20 cellular contexts compared by ENCODE assay signal in genomic region chr11:10407749-10408472, GRCh38. TPM values are rescaled to one million over a fixed set of nuclear protein-coding genes. Genes with fewer than 3 reads are reported as not detected.
DNase-seq lines count a peak whose midpoint lies in the region; ATAC-seq and TF ChIP-seq lines count a peak whose summit lies in the region.
"Had no signal": no experiment of that assay in that cellular context is flagged by ENCODE, and none has a peak within 500 bp of the region (broad histone marks: within the 10 kb centered on the region; RNA-seq: fewer than 3 reads in every experiment).

No MANE protein-coding gene starts in this region.

- no peaks in the 10 kb centered on the region for H3K27me3 ChIP-seq in breast epithelium
- no peaks in the 10 kb centered on the region for H3K27me3 ChIP-seq in adrenal gland
- no peaks in the 10 kb centered on the region for H3K27me3 ChIP-seq in left ventricle myocardium inferior (ENCODE audit: low read depth)
- H3K27me3 ChIP-seq: BLaER1 had no signal

- intact Hi-C loops in MCF 10A (cut with micrococcal nuclease), result loop anchor here (2.0 to 5.0 kb wide), 2 partner anchors 44 to 107 kb away; no protein-coding TSS in a partner anchor
- intact Hi-C loops in breast epithelium (cut with DNase I; ENCODE audit: low total_unique reads), result no loop called here
- intact Hi-C loops in adrenal gland (cut with DNase I), result loop anchor here (5.0 kb wide), 1 partner anchor 329 kb away; no protein-coding TSS in a partner anchor
- intact Hi-C loops in left ventricle myocardium inferior (cut with micrococcal nuclease), result loop anchor here (5.0 kb wide), 1 partner anchor 329 kb away; no protein-coding TSS in a partner anchor

- H3K27me3 Mint-ChIP-seq in MCF 10A (ENCODE audit: insufficient read depth, unreplicated experiment), result no peaks in the 10 kb centered on the region
- H3K27me3 Mint-ChIP-seq in stimulated activated naive B cell treated with anti-CD40 and anti-IgM and Interleukin-4, amounts not matched to agents 10 μg/mL and 1 μg/mL and 100 μg/mL, for 72 hours, result no peaks in the 10 kb centered on the region
- no peaks in the 10 kb centered on the region for H3K27me3 Mint-ChIP-seq in T-cell
- H3K27me3 Mint-ChIP-seq in activated T-cell treated with anti-CD3 and anti-CD28 coated beads, Interleukin-2, amount 50 U/mL, for 24 hours, result no peaks in the 10 kb centered on the region
- H3K27me3 Mint-ChIP-seq: activated CD4-positive, alpha-beta memory T cell treated with anti-CD3 and anti-CD28 coated beads for 36 hours; memory B cell had no signal

- H3K36me3 ChIP-seq in breast epithelium (no peaks in the 10 kb centered on the region), adrenal gland (replicated peaks in 1 of 2) (no peaks in the 10 kb centered on the region), left ventricle myocardium inferior (no peaks in the 10 kb centered on the region)
- H3K36me3 ChIP-seq: BLaER1, prostate gland had no signal

- H3K4me3 ChIP-seq in breast epithelium, result no peak overlapping the region
- H3K4me3 ChIP-seq in adrenal gland, result no peak overlapping the region
- no peak overlapping the region for H3K4me3 ChIP-seq in left ventricle myocardium inferior
- H3K4me3 ChIP-seq: BLaER1, GM23338, prostate gland had no signal

- H3K4me1 Mint-ChIP-seq in MCF 10A (ENCODE audit: insufficient read depth, unreplicated experiment) (peaks cover 26% of the 10 kb centered on the region), T-cell (peaks cover 16 to 30% (median 18%) of the 10 kb centered on the region in 3 donors)
- H3K4me1 Mint-ChIP-seq in stimulated activated naive B cell treated with anti-CD40 and anti-IgM and Interleukin-4, amounts not matched to agents 10 μg/mL and 1 μg/mL and 100 μg/mL, for 72 hours, result peaks cover 10 to 20% of the 10 kb centered on the region in 2 donors
- H3K4me1 Mint-ChIP-seq in activated T-cell treated with anti-CD3 and anti-CD28 coated beads, Interleukin-2, amount 50 U/mL, for 24 hours (ENCODE audit: low read depth), result peaks cover 11% of the 10 kb centered on the region

- no peaks in the 10 kb centered on the region for H3K9me3 Mint-ChIP-seq in MCF 10A (ENCODE audit: unreplicated experiment)
- no peaks in the 10 kb centered on the region for H3K9me3 Mint-ChIP-seq in stimulated activated naive B cell treated with anti-CD40 and anti-IgM and Interleukin-4, amounts not matched to agents 10 μg/mL and 1 μg/mL and 100 μg/mL, for 72 hours
- H3K9me3 Mint-ChIP-seq in T-cell, result no peaks in the 10 kb centered on the region
- no peaks in the 10 kb centered on the region for H3K9me3 Mint-ChIP-seq in activated T-cell treated with anti-CD3 and anti-CD28 coated beads, Interleukin-2, amount 50 U/mL, for 24 hours
- H3K9me3 Mint-ChIP-seq: activated CD4-positive, alpha-beta memory T cell treated with anti-CD3 and anti-CD28 coated beads for 36 hours; activated naive CD4-positive, alpha-beta T cell treated with anti-CD3 and anti-CD28 coated beads, Interleukin-2, amount 10 ng/mL, durations not matched to agents 7 days and 5 days; endodermal cell; GM23338; memory B cell; naive thymus-derived CD8-positive, alpha-beta T cell had no signal

- CTCF ChIA-PET in MCF 10A (lab: Yijun Ruan, JAX), result interaction anchor here (0.7 to 1.7 kb wide), 5 partner anchors 46 to 328 kb away, joined by 3 to 7 read pairs (median 3); no protein-coding TSS in a partner anchor
- CTCF ChIA-PET in T-cell (lab: Charles Lee), result interaction anchor here in 1 of 2 donors (1.0 to 1.7 kb wide), 3 partner anchors 245 to 247 kb away, joined by 3 to 6 read pairs (median 4); no protein-coding TSS in a partner anchor

- H3K9me3 ChIP-seq in breast epithelium, result no peaks in the 10 kb centered on the region
- H3K9me3 ChIP-seq in adrenal gland (replicated peaks in 1 of 3), result no peaks in the 10 kb centered on the region
- H3K9me3 ChIP-seq in left ventricle myocardium inferior (replicated peaks), result no peaks in the 10 kb centered on the region
- H3K9me3 ChIP-seq: BLaER1, prostate gland had no signal

- peak; percentile 38 for DNase-seq in MCF 10A (ENCODE audit: unreplicated experiment)
- DNase-seq in breast epithelium (ENCODE audit: low spot score in 2 of 2), result no peak
- peak; percentile 64 to 88 (median 82) for DNase-seq in adrenal gland
- peak; percentile 31 for DNase-seq in left ventricle myocardium inferior
- no peak for DNase-seq in stimulated activated naive B cell treated with anti-CD40 and anti-IgM and Interleukin-4, amounts not matched to agents 10 μg/mL and 1 μg/mL and 100 μg/mL, for 72 hours
- no peak for DNase-seq in T-cell
- DNase-seq in activated T-cell treated with anti-CD3 and anti-CD28 coated beads, Interleukin-2, amount 50 U/mL, for 24 hours, result no peak
- DNase-seq: activated CD4-positive, alpha-beta memory T cell treated with anti-CD3 and anti-CD28 coated beads for 36 hours; activated naive CD4-positive, alpha-beta T cell treated with anti-CD3 and anti-CD28 coated beads, Interleukin-2, amount 10 ng/mL, durations not matched to agents 7 days and 5 days; activated T-cell treated with anti-CD3 and anti-CD28 coated beads, Interleukin-2, amount 50 U/mL, for 1 hour; endodermal cell; kidney; MM.1S; naive thymus-derived CD8-positive, alpha-beta T cell; NCI-H1694 treated with DMSO at 0.1 percent for 48 hours had no signal

- no peak overlapping the region for H3K4me3 Mint-ChIP-seq in MCF 10A (ENCODE audit: unreplicated experiment)
- H3K4me3 Mint-ChIP-seq in stimulated activated naive B cell treated with anti-CD40 and anti-IgM and Interleukin-4, amounts not matched to agents 10 μg/mL and 1 μg/mL and 100 μg/mL, for 72 hours, result no peak overlapping the region
- no peak overlapping the region for H3K4me3 Mint-ChIP-seq in T-cell
- no peak overlapping the region for H3K4me3 Mint-ChIP-seq in activated T-cell treated with anti-CD3 and anti-CD28 coated beads, Interleukin-2, amount 50 U/mL, for 24 hours
- H3K4me3 Mint-ChIP-seq: activated CD4-positive, alpha-beta memory T cell treated with anti-CD3 and anti-CD28 coated beads for 36 hours; activated naive CD4-positive, alpha-beta T cell treated with anti-CD3 and anti-CD28 coated beads, Interleukin-2, amount 10 ng/mL, durations not matched to agents 7 days and 5 days; endodermal cell; GM23338; memory B cell; naive thymus-derived CD8-positive, alpha-beta T cell had no signal

- H3K4me1 ChIP-seq in breast epithelium (no peaks in the 10 kb centered on the region), adrenal gland (replicated peaks in 1 of 2) (peaks cover 17 to 26% of the 10 kb centered on the region in 2 donors), left ventricle myocardium inferior (peaks cover 18% of the 10 kb centered on the region)
- H3K4me1 ChIP-seq: prostate gland had no signal

- POLR2A ChIA-PET in MCF 10A (lab: Yijun Ruan, JAX), result interaction anchor here (0.6 to 1.6 kb wide), 7 partner anchors 11 to 133 kb away, joined by 3 to 7 read pairs (median 4); partner anchors contain the start of genes AMPD3 and RNF141
- POLR2A ChIA-PET in T-cell (lab: Charles Lee), result no interaction called here

- no peak for ATAC-seq in stimulated activated naive B cell treated with anti-CD40 and anti-IgM and Interleukin-4, amounts not matched to agents 10 μg/mL and 1 μg/mL and 100 μg/mL, for 72 hours (replicated peaks)
- no peak for ATAC-seq in T-cell (replicated peaks in 1 of 4)
- ATAC-seq in HG03045 (IDR thresholded peaks at IDR 0.05; ENCODE audit: unreplicated experiment), result no peak
- ATAC-seq: GM23338; naive thymus-derived CD8-positive, alpha-beta T cell had no signal

- no peak for TF ChIP-seq POLR2A in breast epithelium (IDR thresholded peaks at IDR 0.05)
- peak in 1 of 2 donors; percentile 26 for TF ChIP-seq POLR2A in adrenal gland (IDR thresholded peaks at IDR 0.05)

- TF ChIP-seq CTCF in MCF 10A (IDR thresholded peaks at IDR 0.05; ENCODE audit: unreplicated experiment) (no peak), breast epithelium (IDR thresholded peaks at IDR 0.05) (no peak), adrenal gland (IDR thresholded peaks at IDR 0.05) (peak in 1 of 6 experiments; percentile 3), left ventricle myocardium inferior (IDR thresholded peaks at IDR 0.05; ENCODE audit: borderline replicate concordance) (no peak)

- H3K36me3 Mint-ChIP-seq in MCF 10A (ENCODE audit: insufficient read depth, unreplicated experiment) (no peaks in the 10 kb centered on the region), T-cell (no peaks in the 10 kb centered on the region)
- H3K36me3 Mint-ChIP-seq in stimulated activated naive B cell treated with anti-CD40 and anti-IgM and Interleukin-4, amounts not matched to agents 10 μg/mL and 1 μg/mL and 100 μg/mL, for 72 hours, result no peaks in the 10 kb centered on the region
- H3K36me3 Mint-ChIP-seq in activated T-cell treated with anti-CD3 and anti-CD28 coated beads, Interleukin-2, amount 50 U/mL, for 24 hours (ENCODE audit: low read depth), result no peaks in the 10 kb centered on the region
- H3K36me3 Mint-ChIP-seq: activated CD4-positive, alpha-beta memory T cell treated with anti-CD3 and anti-CD28 coated beads for 36 hours; activated naive CD4-positive, alpha-beta T cell treated with anti-CD3 and anti-CD28 coated beads, Interleukin-2, amount 10 ng/mL, durations not matched to agents 7 days and 5 days; memory B cell; naive thymus-derived CD8-positive, alpha-beta T cell had no signal

- no TSS peak for BruUV-seq in MCF 10A (replicated peaks; lab: Mats Ljungman, UMichigan)

- H3K27ac ChIP-seq in breast epithelium (no peak overlapping the region), adrenal gland (peak overlapping the region in 3 of 5 donors; percentile 6 to 48 (median 46)), left ventricle myocardium inferior (replicated peaks) (no peak overlapping the region)
- H3K27ac ChIP-seq: prostate gland had no signal

- peak overlapping the region; percentile 65 for H3K27ac Mint-ChIP-seq in MCF 10A (ENCODE audit: low read depth, unreplicated experiment)
- H3K27ac Mint-ChIP-seq in stimulated activated naive B cell treated with anti-CD40 and anti-IgM and Interleukin-4, amounts not matched to agents 10 μg/mL and 1 μg/mL and 100 μg/mL, for 72 hours, result peak overlapping the region; percentile 42
- peak overlapping the region in 1 of 2 donors; percentile 21 for H3K27ac Mint-ChIP-seq in T-cell
- H3K27ac Mint-ChIP-seq in activated T-cell treated with anti-CD3 and anti-CD28 coated beads, Interleukin-2, amount 50 U/mL, for 24 hours, result no peak overlapping the region
- H3K27ac Mint-ChIP-seq: activated CD4-positive, alpha-beta memory T cell treated with anti-CD3 and anti-CD28 coated beads for 36 hours; activated naive CD4-positive, alpha-beta T cell treated with anti-CD3 and anti-CD28 coated beads, Interleukin-2, amount 10 ng/mL, durations not matched to agents 7 days and 5 days; endodermal cell; GM23338; memory B cell had no signal

- WGBS in adrenal gland, 4 donors, result 54 to 75% (median 66%) methylated on average over 13 of the region's 13 CpGs

RNA-seq across cellular contexts. Expression of gene AMPD3, which starts 47.2 kb away (rescaled TPM):
- 5.0 and 5.4 TPM in 2 replicates for total RNA-seq in MCF 10A (2022)
- 1 to 10 TPM; 6.2 to 6.6 (median 6.4) TPM for total RNA-seq in breast epithelium
- 10 to 100 TPM; 16.9 to 64.1 (median 45.7) TPM for total RNA-seq in adrenal gland
- 10 to 100 TPM; 16.5 to 26.0 (median 18.7) TPM for polyA plus RNA-seq in adrenal gland
- 3.4 TPM for total RNA-seq in left ventricle myocardium inferior
- total RNA-seq in T-cell, result 10 to 100 TPM; 21.1 to 40.0 (median 26.0) TPM

Comparison
In these comparisons a context has a peak if more than half of its experiments do, and no peak if none do; other contexts are left out.
1. DNase-seq: peak in MCF 10A (single experiment), adrenal gland (7 of 7) and left ventricle myocardium inferior (single experiment); none in breast epithelium (0 of 2), stimulated activated naive B cell treated with anti-CD40 and anti-IgM and Interleukin-4, amounts not matched to agents 10 μg/mL and 1 μg/mL and 100 μg/mL, for 72 hours (single experiment), T-cell (0 of 34) and activated T-cell treated with anti-CD3 and anti-CD28 coated beads, Interleukin-2, amount 50 U/mL, for 24 hours (single experiment).
2. H3K27ac ChIP-seq: peak in adrenal gland (3 of 5); none in breast epithelium (0 of 2) and left ventricle myocardium inferior (single experiment).